Comparison of ENCODE assay signal across 31 cellular contexts in genomic region chr12:77054856-77055255, GRCh38.
"Had no signal": no experiment of that assay in that cellular context is flagged by ENCODE, and none has a peak within 500 bp of the region (broad histone marks: within the 10 kb centered on the region; RNA-seq: fewer than 3 reads in every experiment).

No MANE protein-coding gene starts in this region.

- H3K4me3 ChIP-seq: Peyer's patch, SJSA1 had no signal

- H3K4me1 ChIP-seq: Peyer's patch, SJSA1 had no signal

- H3K9me3 Mint-ChIP-seq: activated CD4-positive, alpha-beta T cell treated with anti-CD3 and anti-CD28 coated beads, Interleukin-2, amount 10 ng/mL, durations not matched to agents 24 days and 14 days; activated naive CD4-positive, alpha-beta T cell treated with anti-CD3 and anti-CD28 coated beads, Interleukin-2, amount 10 ng/mL, durations not matched to agents 7 days and 5 days; activated naive CD8-positive, alpha-beta T cell treated with anti-CD3 and anti-CD28 coated beads, Interleukin-2, amount 50 U/mL, for 24 hours; activated T-cell treated with anti-CD3 and anti-CD28 coated beads, Interleukin-2, amount 50 U/mL, for 24 hours; activated T-helper 1 cell treated with anti-CD3 and anti-CD28 coated beads, Interleukin-12 subunit alpha, Interleukin-12 subunit beta, Interleukin-2, Interleukin-4 antibody, amounts not matched to agents 30 ng/mL and 10 ng/mL and 1 ng/mL, durations not matched to agents 14 hours and 24 hours and 36 hours; T-helper 1 cell treated with Interleukin-12 subunit alpha and Interleukin-12 subunit beta and Interleukin-4 antibody, amounts not matched to agents 30 μg/mL and 1 μg/mL, for 36 hours; T-helper 2 cell treated with Interferon-gamma antibody and Interleukin-4, amounts not matched to agents 5 μg/mL and 100 μg/mL, for 36 hours had no signal

- H3K4me2 ChIP-seq: KMS-11, SK-N-SH had no signal

- H3K9ac ChIP-seq: KMS-11, SK-N-SH had no signal

- H3K27ac Mint-ChIP-seq: activated CD4-positive, alpha-beta T cell treated with anti-CD3 and anti-CD28 coated beads, Interleukin-2, amount 10 ng/mL, durations not matched to agents 24 days and 14 days; activated CD8-positive, alpha-beta T cell treated with anti-CD3 and anti-CD28 coated beads, Interleukin-2, amount 10 ng/mL, durations not matched to agents 7 days and 5 days; activated naive CD4-positive, alpha-beta T cell treated with anti-CD3 and anti-CD28 coated beads, Interleukin-2, amount 10 ng/mL, durations not matched to agents 7 days and 5 days; activated naive CD8-positive, alpha-beta T cell; activated naive CD8-positive, alpha-beta T cell treated with anti-CD3 and anti-CD28 coated beads, Interleukin-2, amount 50 U/mL, for 24 hours; activated T-cell treated with anti-CD3 and anti-CD28 coated beads, Interleukin-2, amount 50 U/mL, for 24 hours; activated T-helper 1 cell treated with anti-CD3 and anti-CD28 coated beads, Interleukin-12 subunit alpha, Interleukin-12 subunit beta, Interleukin-2, Interleukin-4 antibody, amounts not matched to agents 30 ng/mL and 10 ng/mL and 1 ng/mL, durations not matched to agents 14 hours and 24 hours and 36 hours; T-helper 1 cell treated with Interleukin-12 subunit alpha and Interleukin-12 subunit beta and Interleukin-4 antibody, amounts not matched to agents 30 μg/mL and 1 μg/mL, for 36 hours; T-helper 2 cell treated with Interferon-gamma antibody and Interleukin-4, amounts not matched to agents 5 μg/mL and 100 μg/mL, for 36 hours had no signal

- H3K4me3 Mint-ChIP-seq: activated CD4-positive, alpha-beta T cell treated with anti-CD3 and anti-CD28 coated beads, Interleukin-2, amount 10 ng/mL, durations not matched to agents 24 days and 14 days; activated CD8-positive, alpha-beta T cell treated with anti-CD3 and anti-CD28 coated beads, Interleukin-2, amount 10 ng/mL, durations not matched to agents 7 days and 5 days; activated naive CD4-positive, alpha-beta T cell treated with anti-CD3 and anti-CD28 coated beads, Interleukin-2, amount 10 ng/mL, durations not matched to agents 7 days and 5 days; activated naive CD8-positive, alpha-beta T cell; activated naive CD8-positive, alpha-beta T cell treated with anti-CD3 and anti-CD28 coated beads, Interleukin-2, amount 50 U/mL, for 24 hours; activated T-cell treated with anti-CD3 and anti-CD28 coated beads, Interleukin-2, amount 50 U/mL, for 24 hours; activated T-helper 1 cell treated with anti-CD3 and anti-CD28 coated beads, Interleukin-12 subunit alpha, Interleukin-12 subunit beta, Interleukin-2, Interleukin-4 antibody, amounts not matched to agents 30 ng/mL and 10 ng/mL and 1 ng/mL, durations not matched to agents 14 hours and 24 hours and 36 hours; T-helper 1 cell treated with Interleukin-12 subunit alpha and Interleukin-12 subunit beta and Interleukin-4 antibody, amounts not matched to agents 30 μg/mL and 1 μg/mL, for 36 hours; T-helper 2 cell treated with Interferon-gamma antibody and Interleukin-4, amounts not matched to agents 5 μg/mL and 100 μg/mL, for 36 hours had no signal

- ATAC-seq: activated CD8-positive, alpha-beta T cell treated with anti-CD3 and anti-CD28 coated beads, Interleukin-2, amount 10 ng/mL, durations not matched to agents 7 days and 5 days; activated naive CD8-positive, alpha-beta T cell treated with anti-CD3 and anti-CD28 coated beads, Interleukin-2, amount 50 U/mL, for 24 hours; PC-3 had no signal

- H3K4me1 Mint-ChIP-seq: activated naive CD4-positive, alpha-beta T cell treated with anti-CD3 and anti-CD28 coated beads, Interleukin-2, amount 10 ng/mL, durations not matched to agents 7 days and 5 days; activated naive CD8-positive, alpha-beta T cell treated with anti-CD3 and anti-CD28 coated beads, Interleukin-2, amount 50 U/mL, for 24 hours had no signal

- H3K36me3 ChIP-seq: brain microvascular endothelial cell, Peyer's patch had no signal

- H3K27me3 ChIP-seq: brain microvascular endothelial cell, Peyer's patch, SJSA1 had no signal

- H3K27me3 Mint-ChIP-seq: activated CD4-positive, alpha-beta T cell treated with anti-CD3 and anti-CD28 coated beads, Interleukin-2, amount 10 ng/mL, durations not matched to agents 24 days and 14 days; activated naive CD4-positive, alpha-beta T cell treated with anti-CD3 and anti-CD28 coated beads, Interleukin-2, amount 10 ng/mL, durations not matched to agents 7 days and 5 days; activated naive CD8-positive, alpha-beta T cell treated with anti-CD3 and anti-CD28 coated beads, Interleukin-2, amount 50 U/mL, for 24 hours; activated T-cell treated with anti-CD3 and anti-CD28 coated beads, Interleukin-2, amount 50 U/mL, for 24 hours had no signal

- H3K36me3 Mint-ChIP-seq: activated naive CD8-positive, alpha-beta T cell had no signal

- DNase-seq: activated CD4-positive, alpha-beta T cell treated with anti-CD3 and anti-CD28 coated beads, Interleukin-2, amount 10 ng/mL, durations not matched to agents 24 days and 14 days; activated CD4-positive, alpha-beta T cell treated with anti-CD3 and anti-CD28 coated beads, Interleukin-2, amount 50 U/mL, for 4 hours; activated CD8-positive, alpha-beta T cell treated with anti-CD3 and anti-CD28 coated beads, Interleukin-2, amount 10 ng/mL, durations not matched to agents 7 days and 5 days; activated effector memory CD4-positive, alpha-beta T cell treated with Interleukin-2 at 50 U/mL for 16 hours; activated naive CD4-positive, alpha-beta T cell treated with anti-CD3 and anti-CD28 coated beads, Interleukin-2, amount 10 ng/mL, durations not matched to agents 7 days and 5 days; activated naive CD8-positive, alpha-beta T cell treated with anti-CD3 and anti-CD28 coated beads, Interleukin-2, amount 50 U/mL, for 24 hours; activated T-cell treated with anti-CD3 and anti-CD28 coated beads, Interleukin-2, amount 50 U/mL, for 24 hours; anterior cingulate cortex; brain microvascular endothelial cell; central memory CD4-positive, alpha-beta T cell; NCI-H1048; NCI-H1105 treated with DMSO at 0.1 percent for 48 hours; NCI-H1436; NCI-H1694; NCI-H1930; NCI-H2081 treated with DMSO at 0.1 percent for 48 hours; NCI-H345; NCI-H524 treated with DMSO at 0.1 percent for 48 hours; NCI-H748 treated with DMSO at 0.1 percent for 48 hours; NK-92 treated with Interleukin-12 subunit alpha and Interleukin-12 subunit beta, amount 100 ng/mL, for 24 hours; PC-3; Peyer's patch; RPMI8226; SHP77 treated with DMSO at 0.1 percent for 48 hours; SK-N-SH had no signal

- H3K9me3 ChIP-seq: Peyer's patch, SJSA1, SK-N-SH had no signal

- H3K9me2 ChIP-seq: SK-N-SH had no signal

- H3K27ac ChIP-seq: brain microvascular endothelial cell, KMS-11, Peyer's patch, SJSA1 had no signal
